Comparison of ENCODE assay signal across 1 cellular context in the genomic region with DNA sequence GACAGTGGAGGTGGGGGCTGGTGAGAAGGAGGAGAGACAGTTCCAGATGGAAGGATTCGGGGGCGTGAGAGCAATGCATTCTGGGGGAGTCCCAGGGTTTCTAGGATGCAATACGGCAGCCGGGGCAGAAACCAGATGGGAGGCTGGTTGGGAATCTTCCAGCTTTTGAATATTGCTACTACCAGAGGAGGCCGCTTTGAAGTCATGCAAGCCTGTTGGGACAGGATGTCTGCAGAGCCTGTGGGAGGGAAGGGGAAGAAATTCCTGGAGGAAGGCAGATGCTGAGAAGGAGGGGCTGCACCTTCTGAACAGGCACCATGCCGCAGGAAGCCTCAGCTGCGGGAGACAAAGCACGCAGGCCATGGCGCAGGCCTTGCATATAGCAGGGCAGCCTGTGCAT.
TF ChIP-seq lines count a peak whose summit lies in the region.

No MANE protein-coding gene starts in this region.

TF ChIP-seq in GM23338, 12 proteins besides CTCF, POLR2A, EP300 and RAD21 (continued from another document):
- TF ChIP-seq, protein P1, sequence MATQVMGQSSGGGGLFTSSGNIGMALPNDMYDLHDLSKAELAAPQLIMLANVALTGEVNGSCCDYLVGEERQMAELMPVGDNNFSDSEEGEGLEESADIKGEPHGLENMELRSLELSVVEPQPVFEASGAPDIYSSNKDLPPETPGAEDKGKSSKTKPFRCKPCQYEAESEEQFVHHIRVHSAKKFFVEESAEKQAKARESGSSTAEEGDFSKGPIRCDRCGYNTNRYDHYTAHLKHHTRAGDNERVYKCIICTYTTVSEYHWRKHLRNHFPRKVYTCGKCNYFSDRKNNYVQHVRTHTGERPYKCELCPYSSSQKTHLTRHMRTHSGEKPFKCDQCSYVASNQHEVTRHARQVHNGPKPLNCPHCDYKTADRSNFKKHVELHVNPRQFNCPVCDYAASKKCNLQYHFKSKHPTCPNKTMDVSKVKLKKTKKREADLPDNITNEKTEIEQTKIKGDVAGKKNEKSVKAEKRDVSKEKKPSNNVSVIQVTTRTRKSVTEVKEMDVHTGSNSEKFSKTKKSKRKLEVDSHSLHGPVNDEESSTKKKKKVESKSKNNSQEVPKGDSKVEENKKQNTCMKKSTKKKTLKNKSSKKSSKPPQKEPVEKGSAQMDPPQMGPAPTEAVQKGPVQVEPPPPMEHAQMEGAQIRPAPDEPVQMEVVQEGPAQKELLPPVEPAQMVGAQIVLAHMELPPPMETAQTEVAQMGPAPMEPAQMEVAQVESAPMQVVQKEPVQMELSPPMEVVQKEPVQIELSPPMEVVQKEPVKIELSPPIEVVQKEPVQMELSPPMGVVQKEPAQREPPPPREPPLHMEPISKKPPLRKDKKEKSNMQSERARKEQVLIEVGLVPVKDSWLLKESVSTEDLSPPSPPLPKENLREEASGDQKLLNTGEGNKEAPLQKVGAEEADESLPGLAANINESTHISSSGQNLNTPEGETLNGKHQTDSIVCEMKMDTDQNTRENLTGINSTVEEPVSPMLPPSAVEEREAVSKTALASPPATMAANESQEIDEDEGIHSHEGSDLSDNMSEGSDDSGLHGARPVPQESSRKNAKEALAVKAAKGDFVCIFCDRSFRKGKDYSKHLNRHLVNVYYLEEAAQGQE (IDR thresholded peaks at IDR 0.05; ENCODE audit: unreplicated experiment): no peak
- TF ChIP-seq POLR2AphosphoS5 (IDR thresholded peaks at IDR 0.05; ENCODE audit: low read depth) (no peak), EZH2 (IDR thresholded peaks at IDR 0.05; ENCODE audit: low read depth, unreplicated experiment) (no peak), EZH2phosphoT487 (IDR thresholded peaks at IDR 0.05; ENCODE audit: unreplicated experiment) (no peak), ZNF331 (CRISPR knock-in tag; IDR thresholded peaks at IDR 0.05; ENCODE audit: low read depth) (no peak), STAT1 (IDR thresholded peaks at IDR 0.05; ENCODE audit: unreplicated experiment) (no peak), NANOG (IDR thresholded peaks at IDR 0.05; ENCODE audit: borderline replicate concordance) (no peak), ZNF114 (CRISPR knock-in tag; IDR thresholded peaks at IDR 0.05) (no peak)
